Comparison of ENCODE assay signal across 2 cellular contexts in the genomic region with DNA sequence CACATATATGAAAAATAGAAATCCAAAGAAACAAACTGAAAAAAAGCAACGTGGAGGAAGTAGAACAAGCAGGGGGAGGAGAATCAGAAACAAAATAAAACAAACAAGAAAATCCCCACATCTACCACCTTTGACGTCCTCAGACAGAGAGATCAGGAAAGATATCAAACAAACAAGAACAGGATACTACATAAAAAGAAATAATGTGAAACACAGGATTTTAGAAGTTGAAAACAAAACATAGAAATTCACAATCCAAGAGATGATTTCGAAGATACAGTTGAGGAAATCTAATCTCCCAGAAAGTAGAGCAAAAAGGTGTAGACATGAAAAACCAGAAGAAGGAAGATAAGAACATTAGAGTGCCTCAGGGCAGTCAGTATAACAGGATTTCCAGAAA.
TF ChIP-seq lines count a peak whose summit lies in the region.

No MANE protein-coding gene starts in this region.

TF ChIP-seq in SK-N-SH, 30 proteins besides CTCF, POLR2A, EP300 and RAD21 (continued from another document):
- TF ChIP-seq MXI1 (IDR thresholded peaks at IDR 0.05; ENCODE audit: low read depth, low read length) (no peak), SIN3A (IDR thresholded peaks at IDR 0.05; ENCODE audit: borderline replicate concordance, low read depth, low read length) (no peak), FOSL2 (IDR thresholded peaks at IDR 0.05; ENCODE audit: borderline replicate concordance, low read depth) (no peak), SMC3 (IDR thresholded peaks at IDR 0.05; ENCODE audit: low read depth, low read length) (no peak)
- TF ChIP-seq, protein P1, sequence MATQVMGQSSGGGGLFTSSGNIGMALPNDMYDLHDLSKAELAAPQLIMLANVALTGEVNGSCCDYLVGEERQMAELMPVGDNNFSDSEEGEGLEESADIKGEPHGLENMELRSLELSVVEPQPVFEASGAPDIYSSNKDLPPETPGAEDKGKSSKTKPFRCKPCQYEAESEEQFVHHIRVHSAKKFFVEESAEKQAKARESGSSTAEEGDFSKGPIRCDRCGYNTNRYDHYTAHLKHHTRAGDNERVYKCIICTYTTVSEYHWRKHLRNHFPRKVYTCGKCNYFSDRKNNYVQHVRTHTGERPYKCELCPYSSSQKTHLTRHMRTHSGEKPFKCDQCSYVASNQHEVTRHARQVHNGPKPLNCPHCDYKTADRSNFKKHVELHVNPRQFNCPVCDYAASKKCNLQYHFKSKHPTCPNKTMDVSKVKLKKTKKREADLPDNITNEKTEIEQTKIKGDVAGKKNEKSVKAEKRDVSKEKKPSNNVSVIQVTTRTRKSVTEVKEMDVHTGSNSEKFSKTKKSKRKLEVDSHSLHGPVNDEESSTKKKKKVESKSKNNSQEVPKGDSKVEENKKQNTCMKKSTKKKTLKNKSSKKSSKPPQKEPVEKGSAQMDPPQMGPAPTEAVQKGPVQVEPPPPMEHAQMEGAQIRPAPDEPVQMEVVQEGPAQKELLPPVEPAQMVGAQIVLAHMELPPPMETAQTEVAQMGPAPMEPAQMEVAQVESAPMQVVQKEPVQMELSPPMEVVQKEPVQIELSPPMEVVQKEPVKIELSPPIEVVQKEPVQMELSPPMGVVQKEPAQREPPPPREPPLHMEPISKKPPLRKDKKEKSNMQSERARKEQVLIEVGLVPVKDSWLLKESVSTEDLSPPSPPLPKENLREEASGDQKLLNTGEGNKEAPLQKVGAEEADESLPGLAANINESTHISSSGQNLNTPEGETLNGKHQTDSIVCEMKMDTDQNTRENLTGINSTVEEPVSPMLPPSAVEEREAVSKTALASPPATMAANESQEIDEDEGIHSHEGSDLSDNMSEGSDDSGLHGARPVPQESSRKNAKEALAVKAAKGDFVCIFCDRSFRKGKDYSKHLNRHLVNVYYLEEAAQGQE (IDR thresholded peaks at IDR 0.05; ENCODE audit: low read depth, low read length): no peak
- TF ChIP-seq, protein P2, sequence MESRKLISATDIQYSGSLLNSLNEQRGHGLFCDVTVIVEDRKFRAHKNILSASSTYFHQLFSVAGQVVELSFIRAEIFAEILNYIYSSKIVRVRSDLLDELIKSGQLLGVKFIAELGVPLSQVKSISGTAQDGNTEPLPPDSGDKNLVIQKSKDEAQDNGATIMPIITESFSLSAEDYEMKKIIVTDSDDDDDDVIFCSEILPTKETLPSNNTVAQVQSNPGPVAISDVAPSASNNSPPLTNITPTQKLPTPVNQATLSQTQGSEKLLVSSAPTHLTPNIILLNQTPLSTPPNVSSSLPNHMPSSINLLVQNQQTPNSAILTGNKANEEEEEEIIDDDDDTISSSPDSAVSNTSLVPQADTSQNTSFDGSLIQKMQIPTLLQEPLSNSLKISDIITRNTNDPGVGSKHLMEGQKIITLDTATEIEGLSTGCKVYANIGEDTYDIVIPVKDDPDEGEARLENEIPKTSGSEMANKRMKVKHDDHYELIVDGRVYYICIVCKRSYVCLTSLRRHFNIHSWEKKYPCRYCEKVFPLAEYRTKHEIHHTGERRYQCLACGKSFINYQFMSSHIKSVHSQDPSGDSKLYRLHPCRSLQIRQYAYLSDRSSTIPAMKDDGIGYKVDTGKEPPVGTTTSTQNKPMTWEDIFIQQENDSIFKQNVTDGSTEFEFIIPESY (IDR thresholded peaks at IDR 0.05; ENCODE audit: borderline replicate concordance, low read depth): no peak

TF ChIP-seq in K562, 482 proteins besides CTCF, POLR2A, EP300 and RAD21 (continued from another document):
- TF ChIP-seq, protein P3, sequence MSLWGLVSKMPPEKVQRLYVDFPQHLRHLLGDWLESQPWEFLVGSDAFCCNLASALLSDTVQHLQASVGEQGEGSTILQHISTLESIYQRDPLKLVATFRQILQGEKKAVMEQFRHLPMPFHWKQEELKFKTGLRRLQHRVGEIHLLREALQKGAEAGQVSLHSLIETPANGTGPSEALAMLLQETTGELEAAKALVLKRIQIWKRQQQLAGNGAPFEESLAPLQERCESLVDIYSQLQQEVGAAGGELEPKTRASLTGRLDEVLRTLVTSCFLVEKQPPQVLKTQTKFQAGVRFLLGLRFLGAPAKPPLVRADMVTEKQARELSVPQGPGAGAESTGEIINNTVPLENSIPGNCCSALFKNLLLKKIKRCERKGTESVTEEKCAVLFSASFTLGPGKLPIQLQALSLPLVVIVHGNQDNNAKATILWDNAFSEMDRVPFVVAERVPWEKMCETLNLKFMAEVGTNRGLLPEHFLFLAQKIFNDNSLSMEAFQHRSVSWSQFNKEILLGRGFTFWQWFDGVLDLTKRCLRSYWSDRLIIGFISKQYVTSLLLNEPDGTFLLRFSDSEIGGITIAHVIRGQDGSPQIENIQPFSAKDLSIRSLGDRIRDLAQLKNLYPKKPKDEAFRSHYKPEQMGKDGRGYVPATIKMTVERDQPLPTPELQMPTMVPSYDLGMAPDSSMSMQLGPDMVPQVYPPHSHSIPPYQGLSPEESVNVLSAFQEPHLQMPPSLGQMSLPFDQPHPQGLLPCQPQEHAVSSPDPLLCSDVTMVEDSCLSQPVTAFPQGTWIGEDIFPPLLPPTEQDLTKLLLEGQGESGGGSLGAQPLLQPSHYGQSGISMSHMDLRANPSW (CRISPR knock-in tag; IDR thresholded peaks at IDR 0.05): no peak
